18 cellular contexts compared by ENCODE assay signal in genomic region chr3:177561769-177562360, GRCh38.
"Had no signal": no experiment of that assay in that cellular context is flagged by ENCODE, and none has a peak within 500 bp of the region (broad histone marks: within the 10 kb centered on the region; RNA-seq: fewer than 3 reads in every experiment).

No MANE protein-coding gene starts in this region.

- H3K4me3 ChIP-seq: body of pancreas, colonic mucosa, left lung, prostate gland, skin epidermis, suprapubic skin, transverse colon, uterus had no signal

- H3K27me3 ChIP-seq: body of pancreas, colonic mucosa, foreskin keratinocyte, left lung, suprapubic skin, transverse colon, uterus had no signal

- H3K36me3 ChIP-seq: colonic mucosa, left lung, prostate gland, suprapubic skin, transverse colon, uterus had no signal

- H3K9me3 ChIP-seq: body of pancreas, colonic mucosa, left lung, prostate gland, suprapubic skin, transverse colon, uterus had no signal

- H3K27ac ChIP-seq: body of pancreas, colonic mucosa, foreskin keratinocyte, left lung, prostate gland, skin epidermis, suprapubic skin, transverse colon, uterus had no signal

- ATAC-seq: activated CD4-positive, CD25-positive, alpha-beta regulatory T cell treated with anti-CD3 and anti-CD28 coated beads, Interleukin-2, amount 50 U/mL, for 24 hours; activated CD8-positive, alpha-beta T cell treated with anti-CD3 and anti-CD28 coated beads, Interleukin-2, amount 10 ng/mL, durations not matched to agents 7 days and 5 days; activated T-cell treated with anti-CD3 and anti-CD28 coated beads, Interleukin-2, amount 50 U/mL, for 4 hours; body of pancreas; foreskin keratinocyte; left lung; right cardiac atrium had no signal

- DNase-seq: activated CD4-positive, alpha-beta T cell treated with anti-CD3 and anti-CD28 coated beads, Interleukin-2, amount 10 ng/mL, durations not matched to agents 7 days and 5 days; activated CD8-positive, alpha-beta T cell treated with anti-CD3 and anti-CD28 coated beads, Interleukin-2, amount 10 ng/mL, durations not matched to agents 7 days and 5 days; activated naive CD4-positive, alpha-beta T cell treated with anti-CD3 and anti-CD28 coated beads for 36 hours; activated T-cell treated with anti-CD3 and anti-CD28 coated beads, Interleukin-2, amount 50 U/mL, for 4 hours; body of pancreas; colonic mucosa; foreskin keratinocyte; kidney; left lung; mammary epithelial cell; right cardiac atrium; T1000; transverse colon; uterus had no signal

- H3K4me1 ChIP-seq: body of pancreas, colonic mucosa, foreskin keratinocyte, left lung, prostate gland, transverse colon, uterus had no signal
